ENCODE assay signal across 1 cellular context in genomic region chr13:52406629-52407028, GRCh38.
TF ChIP-seq lines count a peak whose summit lies in the region.

No MANE protein-coding gene starts in this region.

TF ChIP-seq in SK-N-SH, 30 proteins besides CTCF, POLR2A, EP300 and RAD21 (continued from another document):
- TF ChIP-seq TEAD4 (IDR thresholded peaks at IDR 0.05; ENCODE audit: borderline replicate concordance, insufficient read depth): no peak
- no peak for TF ChIP-seq NRF1 (IDR thresholded peaks at IDR 0.05; ENCODE audit: low read depth, low read length)
- TF ChIP-seq ZBTB33 (IDR thresholded peaks at IDR 0.05; ENCODE audit: borderline replicate concordance, low read depth): no peak
- TF ChIP-seq, protein P1, sequence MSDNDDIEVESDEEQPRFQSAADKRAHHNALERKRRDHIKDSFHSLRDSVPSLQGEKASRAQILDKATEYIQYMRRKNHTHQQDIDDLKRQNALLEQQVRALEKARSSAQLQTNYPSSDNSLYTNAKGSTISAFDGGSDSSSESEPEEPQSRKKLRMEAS (IDR thresholded peaks at IDR 0.05; ENCODE audit: low read depth): no peak
- no peak for TF ChIP-seq FOXM1 (IDR thresholded peaks at IDR 0.05; ENCODE audit: low read depth)
- no peak for TF ChIP-seq TAF1 (IDR thresholded peaks at IDR 0.05; ENCODE audit: borderline replicate concordance, low read depth, low read length)
- no peak for TF ChIP-seq FOSL2 (IDR thresholded peaks at IDR 0.05; ENCODE audit: borderline replicate concordance, low read depth)
- TF ChIP-seq, protein P2, sequence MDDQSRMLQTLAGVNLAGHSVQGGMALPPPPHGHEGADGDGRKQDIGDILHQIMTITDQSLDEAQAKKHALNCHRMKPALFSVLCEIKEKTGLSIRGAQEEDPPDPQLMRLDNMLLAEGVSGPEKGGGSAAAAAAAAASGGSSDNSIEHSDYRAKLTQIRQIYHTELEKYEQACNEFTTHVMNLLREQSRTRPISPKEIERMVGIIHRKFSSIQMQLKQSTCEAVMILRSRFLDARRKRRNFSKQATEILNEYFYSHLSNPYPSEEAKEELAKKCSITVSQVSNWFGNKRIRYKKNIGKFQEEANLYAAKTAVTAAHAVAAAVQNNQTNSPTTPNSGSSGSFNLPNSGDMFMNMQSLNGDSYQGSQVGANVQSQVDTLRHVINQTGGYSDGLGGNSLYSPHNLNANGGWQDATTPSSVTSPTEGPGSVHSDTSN (IDR thresholded peaks at IDR 0.05): no peak
- TF ChIP-seq, protein P3, sequence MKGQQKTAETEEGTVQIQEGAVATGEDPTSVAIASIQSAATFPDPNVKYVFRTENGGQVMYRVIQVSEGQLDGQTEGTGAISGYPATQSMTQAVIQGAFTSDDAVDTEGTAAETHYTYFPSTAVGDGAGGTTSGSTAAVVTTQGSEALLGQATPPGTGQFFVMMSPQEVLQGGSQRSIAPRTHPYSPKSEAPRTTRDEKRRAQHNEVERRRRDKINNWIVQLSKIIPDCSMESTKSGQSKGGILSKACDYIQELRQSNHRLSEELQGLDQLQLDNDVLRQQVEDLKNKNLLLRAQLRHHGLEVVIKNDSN (IDR thresholded peaks at IDR 0.05; ENCODE audit: borderline replicate concordance, low read depth): no peak
- TF ChIP-seq MXI1 (IDR thresholded peaks at IDR 0.05; ENCODE audit: low read depth, low read length): no peak
- no peak for TF ChIP-seq SMC3 (IDR thresholded peaks at IDR 0.05; ENCODE audit: low read depth, low read length)
- TF ChIP-seq, protein P4, sequence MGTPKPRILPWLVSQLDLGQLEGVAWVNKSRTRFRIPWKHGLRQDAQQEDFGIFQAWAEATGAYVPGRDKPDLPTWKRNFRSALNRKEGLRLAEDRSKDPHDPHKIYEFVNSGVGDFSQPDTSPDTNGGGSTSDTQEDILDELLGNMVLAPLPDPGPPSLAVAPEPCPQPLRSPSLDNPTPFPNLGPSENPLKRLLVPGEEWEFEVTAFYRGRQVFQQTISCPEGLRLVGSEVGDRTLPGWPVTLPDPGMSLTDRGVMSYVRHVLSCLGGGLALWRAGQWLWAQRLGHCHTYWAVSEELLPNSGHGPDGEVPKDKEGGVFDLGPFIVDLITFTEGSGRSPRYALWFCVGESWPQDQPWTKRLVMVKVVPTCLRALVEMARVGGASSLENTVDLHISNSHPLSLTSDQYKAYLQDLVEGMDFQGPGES (IDR thresholded peaks at IDR 0.05; ENCODE audit: low read depth, low read length): no peak
TF ChIP-seq in SK-N-SH: peak in this region for 0.
